Comparison of ENCODE assay signal across 10 cellular contexts in the genomic region with DNA sequence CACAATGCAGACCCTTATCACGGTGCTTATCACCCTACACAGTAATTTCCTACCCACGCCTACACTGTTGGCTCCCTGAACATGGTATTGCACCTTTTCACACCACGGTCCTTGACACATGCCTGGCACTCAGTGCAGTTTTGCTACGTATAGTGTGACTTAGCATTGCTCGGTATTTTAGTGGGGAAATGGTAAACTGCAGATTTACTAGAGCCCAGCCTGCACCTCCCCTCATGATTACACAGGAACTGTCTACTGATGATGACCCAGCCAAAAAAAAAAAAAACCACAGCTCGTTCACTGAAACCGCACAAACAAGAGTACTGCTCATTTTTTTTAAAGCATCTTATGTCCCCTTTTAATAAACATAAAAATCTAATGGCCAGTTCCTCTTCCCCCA.
A peak's percentile ranks its signal among the peaks of the same experiment; 100 is the strongest.
DNase-seq lines count a peak whose midpoint lies in the region; ATAC-seq and TF ChIP-seq lines count a peak whose summit lies in the region.
"Had no signal": no experiment of that assay in that cellular context is flagged by ENCODE, and none has a peak within 500 bp of the region (broad histone marks: within the 10 kb centered on the region; RNA-seq: fewer than 3 reads in every experiment).

No MANE protein-coding gene starts in this region.

- peaks cover 16% of the 10 kb centered on the region for H3K36me3 Mint-ChIP-seq in CD4-positive, CD25-positive, alpha-beta regulatory T cell
- peaks cover 15% of the 10 kb centered on the region for H3K36me3 Mint-ChIP-seq in HFFc6 (ENCODE audit: low read depth)
- peaks cover 47% of the 10 kb centered on the region for H3K36me3 Mint-ChIP-seq in activated CD8-positive, alpha-beta T cell treated with anti-CD3 and anti-CD28 coated beads, Interleukin-2, amount 10 ng/mL, durations not matched to agents 7 days and 5 days (ENCODE audit: low read depth)
- peaks cover 0 to 26% of the 10 kb centered on the region in 2 donors for H3K36me3 Mint-ChIP-seq in naive B cell

- CTCF ChIA-PET in activated CD8-positive, alpha-beta T cell treated with anti-CD3 and anti-CD28 coated beads, Interleukin-2, amount 10 ng/mL, durations not matched to agents 7 days and 5 days (lab: Charles Lee): interaction anchor here (1.3 to 1.6 kb wide), 3 partner anchors 16 to 162 kb away, joined by 3 to 4 read pairs (median 3); no protein-coding TSS in a partner anchor

- H3K27ac Mint-ChIP-seq in CD4-positive, CD25-positive, alpha-beta regulatory T cell: peak overlapping the region; percentile 22 to 87 (median 82)
- H3K27ac Mint-ChIP-seq in HFFc6 (peak overlapping the region; percentile 20), naive B cell (peak overlapping the region in 3 of 6 donors; percentile 27 to 65 (median 60))
- peak overlapping the region; percentile 47 for H3K27ac Mint-ChIP-seq in activated CD8-positive, alpha-beta T cell treated with anti-CD3 and anti-CD28 coated beads, Interleukin-2, amount 10 ng/mL, durations not matched to agents 7 days and 5 days

- H3K27me3 ChIP-seq in CD4-positive, CD25-positive, alpha-beta regulatory T cell (ENCODE audit: control insufficient read depth, insufficient read depth, low read length): no peaks in the 10 kb centered on the region

- POLR2A ChIA-PET in activated CD8-positive, alpha-beta T cell treated with anti-CD3 and anti-CD28 coated beads, Interleukin-2, amount 10 ng/mL, durations not matched to agents 7 days and 5 days (lab: Charles Lee): interaction anchor here (1.2 kb wide), 1 partner anchor 160 kb away, joined by 5 read pairs; a partner anchor contains a TSS

- H3K4me3 ChIP-seq in CD4-positive, CD25-positive, alpha-beta regulatory T cell (ENCODE audit: low read depth, low read length): peak overlapping the region; percentile 57

- peak; percentile 14 to 15 for ATAC-seq in CD4-positive, CD25-positive, alpha-beta regulatory T cell (ENCODE audit: low read depth in 2 of 2)
- no peak for ATAC-seq in activated CD8-positive, alpha-beta T cell treated with anti-CD3 and anti-CD28 coated beads, Interleukin-2, amount 10 ng/mL, durations not matched to agents 7 days and 5 days
- ATAC-seq in naive B cell (ENCODE audit: low read depth in 2 of 2) (no peak), HG02981 (IDR thresholded peaks at IDR 0.05; ENCODE audit: unreplicated experiment) (no peak), GM19351 (IDR thresholded peaks at IDR 0.05; ENCODE audit: unreplicated experiment) (no peak)

- no peak for TF ChIP-seq CTCF in HFFc6 (IDR thresholded peaks at IDR 0.05)

- peak in 2 of 3 donors; percentile 50 to 89 for DNase-seq in CD4-positive, CD25-positive, alpha-beta regulatory T cell
- DNase-seq in HFFc6 (no peak), naive B cell (no peak), NAMALWA (ENCODE audit: low spot score) (no peak), cortex of kidney (lab: John Stamatoyannopoulos, UW) (no peak)
- peak; percentile 39 for DNase-seq in activated CD8-positive, alpha-beta T cell treated with anti-CD3 and anti-CD28 coated beads, Interleukin-2, amount 10 ng/mL, durations not matched to agents 7 days and 5 days
- DNase-seq: Calu3, NCI-H82 had no signal

- H3K27ac ChIP-seq in CD4-positive, CD25-positive, alpha-beta regulatory T cell (ENCODE audit: insufficient read depth, low read length, poor library complexity, severe bottlenecking): peak overlapping the region; percentile 51

- peaks cover 41% of the 10 kb centered on the region for H3K4me1 ChIP-seq in CD4-positive, CD25-positive, alpha-beta regulatory T cell (ENCODE audit: control insufficient read depth, insufficient read depth, low read length, poor library complexity, severe bottlenecking)

- H3K27me3 Mint-ChIP-seq in CD4-positive, CD25-positive, alpha-beta regulatory T cell: peaks cover 20% of the 10 kb centered on the region
- H3K27me3 Mint-ChIP-seq in HFFc6 (ENCODE audit: insufficient read depth) (peaks cover 5% of the 10 kb centered on the region; the same call in 1 of the 2 replicates), naive B cell (peaks cover 0 to 5% (median 5%) of the 10 kb centered on the region in 3 donors)
- peaks cover 6% of the 10 kb centered on the region for H3K27me3 Mint-ChIP-seq in activated CD8-positive, alpha-beta T cell treated with anti-CD3 and anti-CD28 coated beads, Interleukin-2, amount 10 ng/mL, durations not matched to agents 7 days and 5 days (ENCODE audit: low read depth)

- H3K9me3 ChIP-seq in CD4-positive, CD25-positive, alpha-beta regulatory T cell (ENCODE audit: control insufficient read depth in 2 of 2, low read length in 2 of 2): no peaks in the 10 kb centered on the region

- peaks cover 11 to 56% (median 36%) of the 10 kb centered on the region in 4 donors for H3K4me1 Mint-ChIP-seq in CD4-positive, CD25-positive, alpha-beta regulatory T cell
- H3K4me1 Mint-ChIP-seq in HFFc6 (ENCODE audit: low read depth) (peaks cover 34% of the 10 kb centered on the region), naive B cell (peaks cover 37 to 46% (median 40%) of the 10 kb centered on the region in 3 donors)
- H3K4me1 Mint-ChIP-seq in activated CD8-positive, alpha-beta T cell treated with anti-CD3 and anti-CD28 coated beads, Interleukin-2, amount 10 ng/mL, durations not matched to agents 7 days and 5 days (ENCODE audit: low read depth): peaks cover 43% of the 10 kb centered on the region

- H3K9me3 Mint-ChIP-seq in CD4-positive, CD25-positive, alpha-beta regulatory T cell: no peaks in the 10 kb centered on the region
- H3K9me3 Mint-ChIP-seq in HFFc6 (no peaks in the 10 kb centered on the region), naive B cell (no peaks in the 10 kb centered on the region)
- H3K9me3 Mint-ChIP-seq in activated CD8-positive, alpha-beta T cell treated with anti-CD3 and anti-CD28 coated beads, Interleukin-2, amount 10 ng/mL, durations not matched to agents 7 days and 5 days (ENCODE audit: insufficient read depth): no peaks in the 10 kb centered on the region

- peak overlapping the region; percentile 93 to 96 (median 95) for H3K4me3 Mint-ChIP-seq in CD4-positive, CD25-positive, alpha-beta regulatory T cell
- no peak overlapping the region for H3K4me3 Mint-ChIP-seq in HFFc6
- peak overlapping the region; percentile 90 for H3K4me3 Mint-ChIP-seq in activated CD8-positive, alpha-beta T cell treated with anti-CD3 and anti-CD28 coated beads, Interleukin-2, amount 10 ng/mL, durations not matched to agents 7 days and 5 days
- peak overlapping the region in 7 of 8 donors; percentile 6 to 96 (median 23) for H3K4me3 Mint-ChIP-seq in naive B cell

- H3K36me3 ChIP-seq in CD4-positive, CD25-positive, alpha-beta regulatory T cell (ENCODE audit: control insufficient read depth, insufficient read depth, low read length): peaks cover 43% of the 10 kb centered on the region

Comparison
In these comparisons a context has a peak if more than half of its experiments do, and no peak if none do; other contexts are left out.
1. ATAC-seq: peak in CD4-positive, CD25-positive, alpha-beta regulatory T cell (2 of 2); none in activated CD8-positive, alpha-beta T cell treated with anti-CD3 and anti-CD28 coated beads, Interleukin-2, amount 10 ng/mL, durations not matched to agents 7 days and 5 days (single experiment), naive B cell (0 of 2), HG02981 (single experiment) and GM19351 (single experiment).
2. DNase-seq: peak in CD4-positive, CD25-positive, alpha-beta regulatory T cell (2 of 3) and activated CD8-positive, alpha-beta T cell treated with anti-CD3 and anti-CD28 coated beads, Interleukin-2, amount 10 ng/mL, durations not matched to agents 7 days and 5 days (single experiment); none in HFFc6 (single experiment), naive B cell (single experiment), NAMALWA (single experiment) and cortex of kidney (single experiment).